ENCODE assay signal across 14 cellular contexts in the genomic region with DNA sequence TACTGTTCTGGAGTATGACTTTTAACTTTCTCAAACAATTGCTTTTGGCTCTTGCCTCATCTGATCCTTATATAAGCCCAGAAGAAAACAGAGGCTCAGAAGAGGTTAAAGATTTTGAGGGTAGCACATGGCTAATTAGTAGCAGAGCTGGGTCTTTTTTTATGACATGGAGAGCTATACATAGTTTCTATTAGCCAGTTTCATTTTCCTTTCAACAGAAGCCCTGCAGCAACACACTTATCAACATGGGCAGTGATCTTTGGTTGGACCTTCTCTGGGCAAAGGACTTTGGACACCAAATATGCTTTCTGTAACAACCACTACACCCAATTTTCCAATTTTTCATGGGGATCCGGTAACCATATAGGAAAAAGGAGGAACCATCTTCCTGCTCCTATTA.
A peak's percentile ranks its signal among the peaks of the same experiment; 100 is the strongest.
DNase-seq lines count a peak whose midpoint lies in the region; ATAC-seq, FAIRE-seq and TF ChIP-seq lines count a peak whose summit lies in the region.
"Had no signal": no experiment of that assay in that cellular context is flagged by ENCODE, and none has a peak within 500 bp of the region (broad histone marks: within the 10 kb centered on the region; RNA-seq: fewer than 3 reads in every experiment).

No MANE protein-coding gene starts in this region.

- H3K27ac Mint-ChIP-seq in activated CD8-positive, alpha-beta T cell treated with anti-CD3 and anti-CD28 coated beads for 36 hours: no peak overlapping the region
- H3K27ac Mint-ChIP-seq: activated CD4-positive, alpha-beta memory T cell treated with anti-CD3 and anti-CD28 coated beads for 36 hours; dendritic cell treated with granulocyte-macrophage colony-stimulating factor and Interleukin-4, amounts not matched to agents 40 ng/mL and 50 ng/mL, for 4 days had no signal

- ATAC-seq in HepG2 (no peak), GM21786 (IDR thresholded peaks at IDR 0.05; ENCODE audit: unreplicated experiment) (peak; percentile 73), HG03135 (IDR thresholded peaks at IDR 0.05; ENCODE audit: unreplicated experiment) (peak; percentile 82)
- no peak for ATAC-seq in activated CD8-positive, alpha-beta T cell treated with anti-CD3 and anti-CD28 coated beads for 36 hours

- POLR2A ChIA-PET in HepG2 (lab: Yijun Ruan, JAX): no interaction called here
- POLR2A ChIA-PET in activated CD8-positive, alpha-beta T cell treated with anti-CD3 and anti-CD28 coated beads for 36 hours (lab: Charles Lee): no interaction called here

- H4K20me1 ChIP-seq in HepG2 (ENCODE audit: insufficient read depth, low read length): no peaks in the 10 kb centered on the region

- H2AFZ ChIP-seq in HepG2 (ENCODE audit: low read length): no peak overlapping the region

- TF ChIP-seq RAD21 in liver (IDR thresholded peaks at IDR 0.05): peak; percentile 24 to 25
- TF ChIP-seq RAD21 in HepG2 (CRISPR knock-in tag; IDR thresholded peaks at IDR 0.05): no peak

- no peaks in the 10 kb centered on the region for H3K27me3 Mint-ChIP-seq in activated CD8-positive, alpha-beta T cell treated with anti-CD3 and anti-CD28 coated beads for 36 hours
- H3K27me3 Mint-ChIP-seq: dendritic cell treated with granulocyte-macrophage colony-stimulating factor and Interleukin-4, amounts not matched to agents 40 ng/mL and 50 ng/mL, for 4 days had no signal

- no peak for DNase-seq in HepG2 (ENCODE audit: low spot score)
- peak; percentile 76 for DNase-seq in small intestine
- no peak for DNase-seq in NCI-H345 (lab: John Stamatoyannopoulos, UW)
- DNase-seq in NCI-H1417 (lab: John Stamatoyannopoulos, UW): no peak
- no peak for DNase-seq in activated CD8-positive, alpha-beta T cell treated with anti-CD3 and anti-CD28 coated beads for 36 hours
- DNase-seq: activated CD4-positive, alpha-beta memory T cell treated with anti-CD3 and anti-CD28 coated beads for 36 hours; foreskin melanocyte; NCI-H1105; NCI-H774 had no signal

- H3K27me3 ChIP-seq in liver (ENCODE audit: control insufficient read depth in 4 of 4, insufficient read depth in 4 of 4, low read length in 3 of 4): no peaks in the 10 kb centered on the region
- H3K27me3 ChIP-seq in HepG2 (ENCODE audit: control insufficient read depth in 1 of 2, insufficient read depth in 2 of 2, low read length in 2 of 2): no peaks in the 10 kb centered on the region
- no peaks in the 10 kb centered on the region for H3K27me3 ChIP-seq in small intestine (ENCODE audit: control insufficient read depth in 2 of 2, insufficient read depth in 2 of 2, low read length in 2 of 2)

- H3K27ac ChIP-seq in liver (ENCODE audit: low read depth in 1 of 2, low read length in 2 of 2) (peak overlapping the region; percentile 23 to 66), HepG2 (ENCODE audit: extremely low read length, insufficient read depth, low read length) (no peak overlapping the region), small intestine (ENCODE audit: low read depth in 1 of 2, low read length in 1 of 2) (no peak overlapping the region)
- H3K27ac ChIP-seq: 22Rv1 had no signal

- no peaks in the 10 kb centered on the region for H3K79me2 ChIP-seq in HepG2 (ENCODE audit: insufficient read depth, low read length)

- BruUV-seq in HepG2 (replicated peaks; lab: Mats Ljungman, UMichigan): no TSS peak

- H3K4me2 ChIP-seq in HepG2 (ENCODE audit: low read depth, low read length): no peak overlapping the region

- H3K4me3 Mint-ChIP-seq in activated CD8-positive, alpha-beta T cell treated with anti-CD3 and anti-CD28 coated beads for 36 hours: no peak overlapping the region
- H3K4me3 Mint-ChIP-seq: activated CD4-positive, alpha-beta memory T cell treated with anti-CD3 and anti-CD28 coated beads for 36 hours; dendritic cell treated with granulocyte-macrophage colony-stimulating factor and Interleukin-4, amounts not matched to agents 40 ng/mL and 50 ng/mL, for 4 days had no signal

- H3K36me3 ChIP-seq in liver (ENCODE audit: control insufficient read depth in 4 of 4, insufficient read depth in 3 of 4, low read depth in 1 of 4, low read length in 3 of 4): no peaks in the 10 kb centered on the region
- H3K36me3 ChIP-seq in HepG2 (replicated peaks in 1 of 2; ENCODE audit: control insufficient read depth in 1 of 2, insufficient read depth in 2 of 2, low read length in 2 of 2): no peaks in the 10 kb centered on the region
- no peaks in the 10 kb centered on the region for H3K36me3 ChIP-seq in small intestine (ENCODE audit: control insufficient read depth in 2 of 2, insufficient read depth in 2 of 2, low read length in 2 of 2)

- FAIRE-seq in HepG2 (lab: Jason Lieb, UNC) (no peak), small intestine (lab: Jason Lieb, UNC) (no peak)

- no peaks in the 10 kb centered on the region for H3K4me1 Mint-ChIP-seq in activated CD8-positive, alpha-beta T cell treated with anti-CD3 and anti-CD28 coated beads for 36 hours (ENCODE audit: low read depth)

- no peak for TF ChIP-seq POLR2A in HepG2 (IDR thresholded peaks at IDR 0.05; ENCODE audit: insufficient read depth in 1 of 2, low read depth in 2 of 2, low read length in 2 of 2)

- no peak overlapping the region for H3K4me3 ChIP-seq in liver (ENCODE audit: low read depth in 1 of 3, low read length in 3 of 3)
- H3K4me3 ChIP-seq in HepG2 (replicated peaks in 1 of 3; ENCODE audit: insufficient read depth in 1 of 3, low read depth in 2 of 3, low read length in 3 of 3): no peak overlapping the region
- no peak overlapping the region for H3K4me3 ChIP-seq in small intestine (ENCODE audit: low read depth in 1 of 2, low read length in 2 of 2)

- TF ChIP-seq CTCF in liver (IDR thresholded peaks at IDR 0.05; ENCODE audit: low read depth, low read length, missing input control) (no peak), HepG2 (CRISPR knock-in tag; IDR thresholded peaks at IDR 0.05) (no peak)
- no peak for TF ChIP-seq CTCF in activated CD8-positive, alpha-beta T cell treated with anti-CD3 and anti-CD28 coated beads for 36 hours (IDR thresholded peaks at IDR 0.05)

- no peak for TF ChIP-seq EP300 in HepG2 (IDR thresholded peaks at IDR 0.05; ENCODE audit: low read depth in 2 of 2, low read length in 2 of 2)
- no peak for TF ChIP-seq EP300 in HepG2 (CRISPR knock-in tag; IDR thresholded peaks at IDR 0.05; ENCODE audit: borderline replicate concordance)

- H3K9ac ChIP-seq in liver (ENCODE audit: low read depth in 1 of 2, low read length in 2 of 2): peak overlapping the region in 1 of 2 donors; percentile 41
- no peak overlapping the region for H3K9ac ChIP-seq in HepG2 (ENCODE audit: insufficient read depth, low read depth, low read length)

- CTCF ChIA-PET in HepG2 (lab: Yijun Ruan, JAX; ENCODE audit: low intra/inter-chr PET ratio, low total read pairs): no interaction called here
- CTCF ChIA-PET in activated CD8-positive, alpha-beta T cell treated with anti-CD3 and anti-CD28 coated beads for 36 hours (lab: Charles Lee): no interaction called here

- H3K9me3 ChIP-seq in liver (ENCODE audit: control insufficient read depth in 4 of 4, low read length in 3 of 4) (no peaks in the 10 kb centered on the region), HepG2 (ENCODE audit: low read length) (no peaks in the 10 kb centered on the region), small intestine (ENCODE audit: control insufficient read depth, low read depth) (no peaks in the 10 kb centered on the region)

- intact Hi-C loops in HepG2 (cut with micrococcal nuclease; ENCODE audit: unreplicated experiment): no loop called here
- intact Hi-C loops in activated CD8-positive, alpha-beta T cell treated with anti-CD3 and anti-CD28 coated beads for 36 hours (cut with micrococcal nuclease): no loop called here

- 44% methylated on average over 1 of the region's 1 CpG for WGBS in liver
- 52% methylated on average over 1 of the region's 1 CpG for WGBS in HepG2 (ENCODE audit: low lambda C conversion rate)
- WGBS in small intestine, 3 donors: 12 to 65% (median 46%) methylated on average over 1 of the region's 1 CpG

- no peaks in the 10 kb centered on the region for H3K36me3 Mint-ChIP-seq in activated CD8-positive, alpha-beta T cell treated with anti-CD3 and anti-CD28 coated beads for 36 hours (ENCODE audit: low read depth)
- H3K36me3 Mint-ChIP-seq: activated CD4-positive, alpha-beta memory T cell treated with anti-CD3 and anti-CD28 coated beads for 36 hours had no signal

- H3K4me1 ChIP-seq in liver (ENCODE audit: control insufficient read depth in 4 of 4, insufficient read depth in 4 of 4, low read length in 3 of 4): peaks cover 5 to 23% (median 13%) of the 10 kb centered on the region in 4 donors
- no peaks in the 10 kb centered on the region for H3K4me1 ChIP-seq in HepG2 (ENCODE audit: insufficient read depth, low read length)
- H3K4me1 ChIP-seq in small intestine (ENCODE audit: control insufficient read depth in 2 of 2, insufficient read depth in 1 of 2, low read depth in 1 of 2, low read length in 1 of 2): peaks cover 4 to 7% of the 10 kb centered on the region in 2 donors

- no peaks in the 10 kb centered on the region for H3K9me3 Mint-ChIP-seq in activated CD8-positive, alpha-beta T cell treated with anti-CD3 and anti-CD28 coated beads for 36 hours
- H3K9me3 Mint-ChIP-seq: activated CD4-positive, alpha-beta memory T cell treated with anti-CD3 and anti-CD28 coated beads for 36 hours; dendritic cell treated with granulocyte-macrophage colony-stimulating factor and Interleukin-4, amounts not matched to agents 40 ng/mL and 50 ng/mL, for 4 days had no signal

- in situ Hi-C loops in HepG2 (cut with HindIII; ENCODE audit: extremely low pct_ligation_motif_present, low pct_unique_long_range_greater_than_20kb): no loop called here

TF ChIP-seq in HepG2, 621 proteins besides CTCF, POLR2A, EP300 and RAD21:
- no peak for TF ChIP-seq ZNF235 (CRISPR knock-in tag; IDR thresholded peaks at IDR 0.05; ENCODE audit: borderline replicate concordance)
- no peak for TF ChIP-seq ZNF17 (CRISPR knock-in tag; IDR thresholded peaks at IDR 0.05)
- TF ChIP-seq ZIK1 (CRISPR knock-in tag; IDR thresholded peaks at IDR 0.05; ENCODE audit: borderline replicate concordance, low read depth): no peak
TF ChIP-seq in HepG2: peak in this region for 0.

Comparison
In these comparisons a context has a peak if more than half of its experiments do, and no peak if none do; other contexts are left out.
1. H3K27ac ChIP-seq: peak in liver (2 of 2); none in HepG2 (single experiment) and small intestine (0 of 2).
2. ATAC-seq: peak in GM21786 (single experiment) and HG03135 (single experiment); none in HepG2 (single experiment) and activated CD8-positive, alpha-beta T cell treated with anti-CD3 and anti-CD28 coated beads for 36 hours (single experiment).